In genomic region chr4:118825799-118826198, GRCh38 we compare ENCODE assay signal across 16 cellular contexts. TPM values are rescaled to one million over a fixed set of nuclear protein-coding genes. Genes with fewer than 3 reads are reported as not detected.
DNase-seq lines count a peak whose midpoint lies in the region; ATAC-seq and TF ChIP-seq lines count a peak whose summit lies in the region.
"Had no signal": no experiment of that assay in that cellular context is flagged by ENCODE, and none has a peak within 500 bp of the region (broad histone marks: within the 10 kb centered on the region; RNA-seq: fewer than 3 reads in every experiment).

No MANE protein-coding gene starts in this region.

- H3K9me3 ChIP-seq in endodermal cell (ENCODE audit: control insufficient read depth, low read length) = no peaks in the 10 kb centered on the region
- H3K9me3 ChIP-seq: gastroesophageal sphincter, left lung, thoracic aorta had no signal

- no peak overlapping the region for H3K4me3 ChIP-seq in endodermal cell (ENCODE audit: low read length)
- H3K4me3 ChIP-seq: gastroesophageal sphincter, left lung, SK-N-MC, thoracic aorta had no signal

- ATAC-seq in GM18502 (IDR thresholded peaks at IDR 0.05; ENCODE audit: poor library complexity, unreplicated experiment) = peak; percentile 76
- peak; percentile 65 for ATAC-seq in GM19455 (IDR thresholded peaks at IDR 0.05; ENCODE audit: unreplicated experiment)
- peak; percentile 56 for ATAC-seq in HG02798 (IDR thresholded peaks at IDR 0.05; ENCODE audit: poor library complexity, unreplicated experiment)
- ATAC-seq: gastroesophageal sphincter, left lung had no signal

- H3K4me3 Mint-ChIP-seq in T-helper 1 cell treated with Interleukin-12 subunit alpha and Interleukin-12 subunit beta and Interleukin-4 antibody, amounts not matched to agents 30 μg/mL and 1 μg/mL, for 36 hours = no peak overlapping the region
- H3K4me3 Mint-ChIP-seq in endodermal cell = no peak overlapping the region
- H3K4me3 Mint-ChIP-seq: B cell; dendritic cell treated with granulocyte-macrophage colony-stimulating factor and Interleukin-4, amounts not matched to agents 40 ng/mL and 50 ng/mL, for 4 days had no signal

- no peak for DNase-seq in NAMALWA (ENCODE audit: low spot score)
- no peak for DNase-seq in endodermal cell
- DNase-seq in amygdala (lab: John Stamatoyannopoulos, UW) = no peak
- no peak for DNase-seq in NCI-H2196 (lab: John Stamatoyannopoulos, UW; ENCODE audit: unreplicated experiment)
- DNase-seq: activated naive CD4-positive, alpha-beta T cell treated with anti-CD3 and anti-CD28 coated beads, Interleukin-2, amount 50 U/mL, for 16 hours; left lung; NCI-H1436 had no signal

- WGBS in endodermal cell (ENCODE audit: insufficient coverage in 1 of 2, insufficient read length in 1 of 2), 2 experiments = 96% methylated on average over 3 of the region's 3 CpGs; no CpG with 5 or more reads in 1 of the 2 experiments

- H3K27me3 ChIP-seq in endodermal cell (ENCODE audit: control insufficient read depth, insufficient read depth, low read length, poor library complexity, severe bottlenecking) = no peaks in the 10 kb centered on the region
- H3K27me3 ChIP-seq: gastroesophageal sphincter, left lung had no signal

- H3K9ac ChIP-seq in endodermal cell (ENCODE audit: extremely low read depth, low read length, poor library complexity, severe bottlenecking) = no peak overlapping the region

- H3K27ac Mint-ChIP-seq in T-helper 1 cell treated with Interleukin-12 subunit alpha and Interleukin-12 subunit beta and Interleukin-4 antibody, amounts not matched to agents 30 μg/mL and 1 μg/mL, for 36 hours = peak overlapping the region; percentile 17
- H3K27ac Mint-ChIP-seq in endodermal cell = no peak overlapping the region
- H3K27ac Mint-ChIP-seq: B cell; dendritic cell treated with granulocyte-macrophage colony-stimulating factor and Interleukin-4, amounts not matched to agents 40 ng/mL and 50 ng/mL, for 4 days had no signal

- no peaks in the 10 kb centered on the region for H3K9me3 Mint-ChIP-seq in T-helper 1 cell treated with Interleukin-12 subunit alpha and Interleukin-12 subunit beta and Interleukin-4 antibody, amounts not matched to agents 30 μg/mL and 1 μg/mL, for 36 hours
- no peaks in the 10 kb centered on the region for H3K9me3 Mint-ChIP-seq in endodermal cell
- H3K9me3 Mint-ChIP-seq: dendritic cell treated with granulocyte-macrophage colony-stimulating factor and Interleukin-4, amounts not matched to agents 40 ng/mL and 50 ng/mL, for 4 days had no signal

- peaks cover 58% of the 10 kb centered on the region for H3K36me3 ChIP-seq in endodermal cell (ENCODE audit: control insufficient read depth, insufficient read depth, low read length)

- no peaks in the 10 kb centered on the region for H3K4me1 ChIP-seq in endodermal cell (ENCODE audit: control insufficient read depth, insufficient read depth, low read length)

- peaks cover 41% of the 10 kb centered on the region for H3K36me3 Mint-ChIP-seq in T-helper 1 cell treated with Interleukin-12 subunit alpha and Interleukin-12 subunit beta and Interleukin-4 antibody, amounts not matched to agents 30 μg/mL and 1 μg/mL, for 36 hours (ENCODE audit: low read depth)
- H3K36me3 Mint-ChIP-seq in endodermal cell (ENCODE audit: low read depth) = peaks cover 32% of the 10 kb centered on the region

- no peak for TF ChIP-seq CTCF in endodermal cell (conservative IDR thresholded peaks at IDR 0.05)

- H3K27ac ChIP-seq in endodermal cell (ENCODE audit: low read depth, low read length) = no peak overlapping the region
- H3K27ac ChIP-seq: left lung, SK-N-MC, thoracic aorta had no signal

- H3K4me1 Mint-ChIP-seq in T-helper 1 cell treated with Interleukin-12 subunit alpha and Interleukin-12 subunit beta and Interleukin-4 antibody, amounts not matched to agents 30 μg/mL and 1 μg/mL, for 36 hours (ENCODE audit: low read depth) = peaks cover 37% of the 10 kb centered on the region
- peaks cover 18% of the 10 kb centered on the region for H3K4me1 Mint-ChIP-seq in endodermal cell

- no peaks in the 10 kb centered on the region for H3K27me3 Mint-ChIP-seq in T-helper 1 cell treated with Interleukin-12 subunit alpha and Interleukin-12 subunit beta and Interleukin-4 antibody, amounts not matched to agents 30 μg/mL and 1 μg/mL, for 36 hours (ENCODE audit: low read depth)
- no peaks in the 10 kb centered on the region for H3K27me3 Mint-ChIP-seq in endodermal cell (ENCODE audit: insufficient read depth)
- H3K27me3 Mint-ChIP-seq: B cell; dendritic cell treated with granulocyte-macrophage colony-stimulating factor and Interleukin-4, amounts not matched to agents 40 ng/mL and 50 ng/mL, for 4 days had no signal

RNA-seq across cellular contexts. Expression of gene SEC24D, which starts 10.1 kb away (rescaled TPM):
- 10 to 100 TPM; 40.4 to 42.8 TPM for total RNA-seq in endodermal cell
- polyA plus RNA-seq in endodermal cell (2013, experiment 1 of 2) = 23.5 TPM
- polyA plus RNA-seq in endodermal cell (2013, experiment 2 of 2) = 25.5 TPM
